Comparison of ENCODE assay signal across 1 cellular context in the genomic region with DNA sequence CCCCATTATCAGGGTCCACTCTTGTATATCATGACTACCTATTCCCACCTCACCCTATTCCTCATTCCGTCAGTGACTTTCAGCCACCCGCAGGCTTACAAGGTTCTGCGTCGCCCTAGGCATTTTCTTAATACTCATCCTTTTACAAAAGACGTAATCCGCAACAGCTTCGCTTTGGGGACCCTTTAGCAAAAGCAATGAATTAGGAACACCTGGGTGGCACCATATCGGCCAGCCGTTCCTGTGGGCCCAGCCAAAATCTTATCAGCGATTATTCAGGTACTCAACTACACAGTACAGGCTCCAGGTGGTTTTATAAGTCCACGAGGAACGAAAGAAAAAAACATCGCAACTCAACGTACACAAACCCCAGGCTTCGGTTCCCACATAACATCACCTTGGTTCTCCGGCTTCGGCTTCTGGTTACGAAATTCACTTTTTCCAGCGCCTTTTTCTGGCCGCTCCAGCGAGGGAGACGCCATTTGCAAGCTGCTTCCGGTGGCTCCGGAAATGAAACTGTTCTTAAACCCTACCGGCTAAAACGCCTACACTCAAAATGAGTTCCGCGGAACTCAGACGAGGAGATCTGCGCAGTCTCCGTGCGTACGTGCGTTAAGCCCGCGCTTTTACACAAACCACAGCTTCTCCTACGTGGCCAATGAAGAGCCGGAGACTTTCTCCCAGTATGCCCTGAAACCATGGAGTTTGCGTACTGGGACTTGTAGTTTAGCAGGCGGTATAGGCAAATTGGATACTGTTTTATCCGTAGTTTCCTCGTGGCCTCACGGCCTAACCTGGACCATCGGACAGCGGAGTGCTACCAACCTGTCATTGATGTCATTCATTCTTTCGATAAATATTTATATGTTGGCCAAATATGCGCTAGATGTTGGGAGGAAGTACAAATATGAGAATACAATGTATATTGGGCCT.
TF ChIP-seq lines count a peak whose summit lies in the region.

Gene KRR1, minus strand, starts transcription at position 494 of the 933 bp plus-strand sequence. Its CDS starts 12 bp downstream, at position 482.

TF ChIP-seq in SK-N-SH, 30 proteins besides CTCF, POLR2A, EP300 and RAD21 (continued from another document):
- TF ChIP-seq RXRA (IDR thresholded peaks at IDR 0.05; ENCODE audit: borderline replicate concordance, low read depth) (no peak), NFIC (IDR thresholded peaks at IDR 0.05; ENCODE audit: borderline replicate concordance) (no peak; the same call in 1 of the 2 replicates), NRF1 (IDR thresholded peaks at IDR 0.05; ENCODE audit: low read depth, low read length) (peak; percentile 82), ELF1 (IDR thresholded peaks at IDR 0.05) (peak; percentile 70), FOSL2 (IDR thresholded peaks at IDR 0.05; ENCODE audit: borderline replicate concordance, low read depth) (0 out of 2 replicates have a peak, but pooled peaks have one; percentile 20), MXI1 (IDR thresholded peaks at IDR 0.05; ENCODE audit: low read depth, low read length) (peak; percentile 83; the same call in 1 of the 2 replicates), TCF12 (IDR thresholded peaks at IDR 0.05) (peak; percentile 67; the same call in 1 of the 2 replicates), MEF2A (IDR thresholded peaks at IDR 0.05; ENCODE audit: borderline replicate concordance, low read depth) (no peak), SIN3A (IDR thresholded peaks at IDR 0.05; ENCODE audit: borderline replicate concordance, low read depth, low read length) (no peak; the same call in 1 of the 2 replicates), CHD2 (IDR thresholded peaks at IDR 0.05; ENCODE audit: low read length, partially characterized antibody) (peak; percentile 92)
- TF ChIP-seq, protein P1, sequence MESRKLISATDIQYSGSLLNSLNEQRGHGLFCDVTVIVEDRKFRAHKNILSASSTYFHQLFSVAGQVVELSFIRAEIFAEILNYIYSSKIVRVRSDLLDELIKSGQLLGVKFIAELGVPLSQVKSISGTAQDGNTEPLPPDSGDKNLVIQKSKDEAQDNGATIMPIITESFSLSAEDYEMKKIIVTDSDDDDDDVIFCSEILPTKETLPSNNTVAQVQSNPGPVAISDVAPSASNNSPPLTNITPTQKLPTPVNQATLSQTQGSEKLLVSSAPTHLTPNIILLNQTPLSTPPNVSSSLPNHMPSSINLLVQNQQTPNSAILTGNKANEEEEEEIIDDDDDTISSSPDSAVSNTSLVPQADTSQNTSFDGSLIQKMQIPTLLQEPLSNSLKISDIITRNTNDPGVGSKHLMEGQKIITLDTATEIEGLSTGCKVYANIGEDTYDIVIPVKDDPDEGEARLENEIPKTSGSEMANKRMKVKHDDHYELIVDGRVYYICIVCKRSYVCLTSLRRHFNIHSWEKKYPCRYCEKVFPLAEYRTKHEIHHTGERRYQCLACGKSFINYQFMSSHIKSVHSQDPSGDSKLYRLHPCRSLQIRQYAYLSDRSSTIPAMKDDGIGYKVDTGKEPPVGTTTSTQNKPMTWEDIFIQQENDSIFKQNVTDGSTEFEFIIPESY (IDR thresholded peaks at IDR 0.05; ENCODE audit: borderline replicate concordance, low read depth), result peak; percentile 84; the same call in 1 of the 2 replicates
- TF ChIP-seq, protein P2, sequence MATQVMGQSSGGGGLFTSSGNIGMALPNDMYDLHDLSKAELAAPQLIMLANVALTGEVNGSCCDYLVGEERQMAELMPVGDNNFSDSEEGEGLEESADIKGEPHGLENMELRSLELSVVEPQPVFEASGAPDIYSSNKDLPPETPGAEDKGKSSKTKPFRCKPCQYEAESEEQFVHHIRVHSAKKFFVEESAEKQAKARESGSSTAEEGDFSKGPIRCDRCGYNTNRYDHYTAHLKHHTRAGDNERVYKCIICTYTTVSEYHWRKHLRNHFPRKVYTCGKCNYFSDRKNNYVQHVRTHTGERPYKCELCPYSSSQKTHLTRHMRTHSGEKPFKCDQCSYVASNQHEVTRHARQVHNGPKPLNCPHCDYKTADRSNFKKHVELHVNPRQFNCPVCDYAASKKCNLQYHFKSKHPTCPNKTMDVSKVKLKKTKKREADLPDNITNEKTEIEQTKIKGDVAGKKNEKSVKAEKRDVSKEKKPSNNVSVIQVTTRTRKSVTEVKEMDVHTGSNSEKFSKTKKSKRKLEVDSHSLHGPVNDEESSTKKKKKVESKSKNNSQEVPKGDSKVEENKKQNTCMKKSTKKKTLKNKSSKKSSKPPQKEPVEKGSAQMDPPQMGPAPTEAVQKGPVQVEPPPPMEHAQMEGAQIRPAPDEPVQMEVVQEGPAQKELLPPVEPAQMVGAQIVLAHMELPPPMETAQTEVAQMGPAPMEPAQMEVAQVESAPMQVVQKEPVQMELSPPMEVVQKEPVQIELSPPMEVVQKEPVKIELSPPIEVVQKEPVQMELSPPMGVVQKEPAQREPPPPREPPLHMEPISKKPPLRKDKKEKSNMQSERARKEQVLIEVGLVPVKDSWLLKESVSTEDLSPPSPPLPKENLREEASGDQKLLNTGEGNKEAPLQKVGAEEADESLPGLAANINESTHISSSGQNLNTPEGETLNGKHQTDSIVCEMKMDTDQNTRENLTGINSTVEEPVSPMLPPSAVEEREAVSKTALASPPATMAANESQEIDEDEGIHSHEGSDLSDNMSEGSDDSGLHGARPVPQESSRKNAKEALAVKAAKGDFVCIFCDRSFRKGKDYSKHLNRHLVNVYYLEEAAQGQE (IDR thresholded peaks at IDR 0.05; ENCODE audit: low read depth, low read length), result peak; percentile 75
TF ChIP-seq in SK-N-SH: peak in this region for 21.
